Comparison of ENCODE assay signal across 12 cellular contexts in genomic region chr3:185912929-185913901, GRCh38. TPM values are rescaled to one million over a fixed set of nuclear protein-coding genes. Genes with fewer than 3 reads are reported as not detected.
A peak's percentile ranks its signal among the peaks of the same experiment; 100 is the strongest.
DNase-seq lines count a peak whose midpoint lies in the region; ATAC-seq and TF ChIP-seq lines count a peak whose summit lies in the region.
"Had no signal": no experiment of that assay in that cellular context is flagged by ENCODE, and none has a peak within 500 bp of the region (broad histone marks: within the 10 kb centered on the region; RNA-seq: fewer than 3 reads in every experiment).

No MANE protein-coding gene starts in this region.

- no peaks in the 10 kb centered on the region for H3K9me3 ChIP-seq in CD8-positive, alpha-beta T cell (ENCODE audit: low read length)
- no peaks in the 10 kb centered on the region for H3K9me3 ChIP-seq in left lung
- H3K9me3 ChIP-seq: SJSA1 had no signal

- H3K27me3 Mint-ChIP-seq in CD8-positive, alpha-beta T cell (ENCODE audit: low read depth), result no peaks in the 10 kb centered on the region

- no peak overlapping the region for H3K4me3 Mint-ChIP-seq in CD8-positive, alpha-beta T cell

- H3K9me3 Mint-ChIP-seq in CD8-positive, alpha-beta T cell, result peaks cover 2% of the 10 kb centered on the region

- intact Hi-C loops in CD8-positive, alpha-beta T cell (cut with DNase I, micrococcal nuclease), result no loop called here
- intact Hi-C loops in left lung (cut with DNase I), result no loop called here
- intact Hi-C loops in posterior cingulate gyrus (cut with DNase I), result no loop called here

- H3K4me3 ChIP-seq in CD8-positive, alpha-beta T cell (ENCODE audit: low read depth, low read length), result no peak overlapping the region
- no peak overlapping the region for H3K4me3 ChIP-seq in left lung
- H3K4me3 ChIP-seq: SJSA1 had no signal

- H3K36me3 ChIP-seq in CD8-positive, alpha-beta T cell (ENCODE audit: insufficient read depth, low read length), result peaks cover 28% of the 10 kb centered on the region
- H3K36me3 ChIP-seq in left lung, result peaks cover 0 to 57% of the 10 kb centered on the region in 2 donors

- H3K27ac Mint-ChIP-seq in CD8-positive, alpha-beta T cell, result peak overlapping the region; percentile 13

- no peak for TF ChIP-seq CTCF in CD8-positive, alpha-beta T cell (IDR thresholded peaks at IDR 0.05)
- no peak for TF ChIP-seq CTCF in RWPE1 (conservative IDR thresholded peaks at IDR 0.05; ENCODE audit: low read depth)
- TF ChIP-seq CTCF in left lung (IDR thresholded peaks at IDR 0.05), result no peak

- H3K27me3 ChIP-seq in CD8-positive, alpha-beta T cell (ENCODE audit: insufficient read depth, low read length), result no peaks in the 10 kb centered on the region
- no peaks in the 10 kb centered on the region for H3K27me3 ChIP-seq in left lung
- H3K27me3 ChIP-seq: SJSA1 had no signal

- POLR2A ChIA-PET in CD8-positive, alpha-beta T cell (lab: Charles Lee), result interaction anchor here (0.7 to 4.1 kb wide), 5 partner anchors 8 to 25 kb away, joined by 3 to 21 read pairs (median 3); partner anchors contain the start of gene TRA2B
- POLR2A ChIA-PET in RWPE1 (lab: Yijun Ruan, JAX; ENCODE audit: low non-redundant PET), result no interaction called here

- H3K27ac ChIP-seq in CD8-positive, alpha-beta T cell (ENCODE audit: low read depth, low read length), result no peak overlapping the region
- H3K27ac ChIP-seq in RWPE1, result peak overlapping the region; percentile 30; the same call in 1 of the 2 replicates
- no peak overlapping the region for H3K27ac ChIP-seq in left lung
- H3K27ac ChIP-seq: SJSA1 had no signal

- peak; percentile 18 for ATAC-seq in CD8-positive, alpha-beta T cell
- ATAC-seq in left lung, result peak; percentile 13

- H3K4me1 ChIP-seq in CD8-positive, alpha-beta T cell (ENCODE audit: insufficient read depth, low read length), result no peaks in the 10 kb centered on the region
- no peaks in the 10 kb centered on the region for H3K4me1 ChIP-seq in left lung
- H3K4me1 ChIP-seq: SJSA1 had no signal

- CTCF ChIA-PET in CD8-positive, alpha-beta T cell (lab: Charles Lee), result interaction anchor here (1.2 to 2.5 kb wide), 2 partner anchors 31 to 64 kb away, joined by 3 to 13 read pairs; no protein-coding TSS in a partner anchor
- CTCF ChIA-PET in RWPE1 (lab: Yijun Ruan, JAX), result interaction anchor here (0.6 to 1.5 kb wide), 4 partner anchors 179 to 908 kb away, joined by 3 to 8 read pairs (median 4); no protein-coding TSS in a partner anchor

- peaks cover 6% of the 10 kb centered on the region for H3K4me1 Mint-ChIP-seq in CD8-positive, alpha-beta T cell (ENCODE audit: low read depth)

- in situ Hi-C loops in G401 (cut with HindIII; ENCODE audit: low sequenced_read_pairs), result no loop called here
- in situ Hi-C loops in KBM-7 (cut with MboI; ENCODE audit: low pct_unique_long_range_greater_than_20kb, low sequenced_read_pairs), result no loop called here

- H3K36me3 Mint-ChIP-seq in CD8-positive, alpha-beta T cell, result peaks cover 46% of the 10 kb centered on the region

- DNase-seq in CD8-positive, alpha-beta T cell, result no peak
- DNase-seq in G401 (ENCODE audit: low spot score), result peak; percentile 27
- DNase-seq in RWPE1 (ENCODE audit: low spot score), result no peak
- no peak for DNase-seq in left lung
- DNase-seq in posterior cingulate gyrus, result no peak
- DNase-seq in AG20443 (ENCODE audit: low spot score), result no peak
- no peak for DNase-seq in KBM-7
- DNase-seq: activated CD4-positive, alpha-beta T cell treated with anti-CD3 and anti-CD28 coated beads for 4 hours; DMS79; NCI-H446; stimulated activated CD4-positive, alpha-beta T cell treated with anti-CD3 and anti-CD28 coated beads, Interleukin-12 subunit alpha, Interleukin-12 subunit beta, amount 100 ng/mL, for 4 hours had no signal

RNA-seq across cellular contexts. Expression of gene TRA2B, which starts 24.6 kb away (rescaled TPM):
- 100 to 1,000 TPM; 455 to 472 TPM for total RNA-seq in CD8-positive, alpha-beta T cell
- 176 and 232 TPM in 2 replicates for total RNA-seq in G401 (2014; rRNA removed; shearing (Covaris generic))
- total RNA-seq in left lung, result 100 to 1,000 TPM in 1 of 2 donors, 10 to 100 TPM in 1; 86.0 to 124 TPM
